ENCODE assay signal across 23 cellular contexts in the genomic region with DNA sequence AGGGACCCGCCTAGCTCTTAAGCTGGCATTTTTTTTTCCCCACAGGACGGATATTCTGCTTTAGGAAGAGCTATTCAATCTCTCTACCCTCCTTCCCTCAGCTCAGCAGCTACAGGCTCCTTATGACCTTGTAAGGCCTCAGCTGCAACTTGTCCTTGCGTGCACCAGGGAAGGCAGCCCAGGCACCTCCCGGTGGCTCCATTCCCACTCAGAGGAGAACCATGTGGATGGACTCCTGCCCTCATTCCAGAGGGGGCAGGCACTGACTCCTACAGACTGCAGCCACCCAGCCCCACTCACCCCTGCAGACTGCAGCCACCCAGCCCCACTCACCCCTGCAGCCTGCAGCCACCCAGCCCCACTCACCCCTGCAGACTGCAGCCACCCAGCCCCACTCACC.
A peak's percentile ranks its signal among the peaks of the same experiment; 100 is the strongest.
DNase-seq lines count a peak whose midpoint lies in the region; ATAC-seq, FAIRE-seq and TF ChIP-seq lines count a peak whose summit lies in the region.
"Had no signal": no experiment of that assay in that cellular context is flagged by ENCODE, and none has a peak within 500 bp of the region (broad histone marks: within the 10 kb centered on the region; RNA-seq: fewer than 3 reads in every experiment).

No MANE protein-coding gene starts in this region.

- no peak overlapping the region for H3K4me3 ChIP-seq in A549
- no peak overlapping the region for H3K4me3 ChIP-seq in RWPE2 (ENCODE audit: severe bottlenecking)
- no peak overlapping the region for H3K4me3 ChIP-seq in heart right ventricle
- H3K4me3 ChIP-seq in ovary: no peak overlapping the region
- H3K4me3 ChIP-seq: lower lobe of right lung, psoas muscle had no signal

- H3K4me1 ChIP-seq in A549 (no peaks in the 10 kb centered on the region), RWPE2 (ENCODE audit: insufficient read depth, poor library complexity, severe bottlenecking) (no peaks in the 10 kb centered on the region), heart right ventricle (peaks cover 0 to 9% (median 5%) of the 10 kb centered on the region in 9 donors), ovary (ENCODE audit: insufficient read depth) (peaks cover 8% of the 10 kb centered on the region)
- H3K4me1 ChIP-seq: lower lobe of right lung, psoas muscle had no signal

- H3K4me2 ChIP-seq in A549: no peak overlapping the region

- TF ChIP-seq EP300 in A549 (IDR thresholded peaks at IDR 0.05) (no peak), ovary (IDR thresholded peaks at IDR 0.05) (no peak)

- no peak for TF ChIP-seq RAD21 in A549 (conservative IDR thresholded peaks at IDR 0.05 in 1 of 2, IDR thresholded peaks at IDR 0.05 in 1 of 2)

- no peaks in the 10 kb centered on the region for H3K9me3 ChIP-seq in A549
- no peaks in the 10 kb centered on the region for H3K9me3 ChIP-seq in RWPE2 (ENCODE audit: severe bottlenecking)
- H3K9me3 ChIP-seq in heart right ventricle: no peaks in the 10 kb centered on the region
- H3K9me3 ChIP-seq in ovary: no peaks in the 10 kb centered on the region
- H3K9me3 ChIP-seq: lower lobe of right lung, psoas muscle had no signal

- H3K27me3 ChIP-seq in RWPE2 (ENCODE audit: insufficient read depth, poor library complexity, severe bottlenecking) (peaks cover under 1% of the 10 kb centered on the region), heart right ventricle (no peaks in the 10 kb centered on the region), ovary (no peaks in the 10 kb centered on the region)

- intact Hi-C loops in heart right ventricle (cut with DNase I): loop anchor here in 1 of 10 donors (1.0 kb wide), 1 partner anchor 30 kb away; no protein-coding TSS in a partner anchor
- intact Hi-C loops in ovary (cut with DNase I): loop anchor here in 1 of 4 donors (5.0 kb wide), 1 partner anchor 51 kb away; no protein-coding TSS in a partner anchor

- TF ChIP-seq POLR2A in A549 (IDR thresholded peaks at IDR 0.05; ENCODE audit: low read length) (no peak), ovary (IDR thresholded peaks at IDR 0.05) (no peak)

- TF ChIP-seq CTCF in A549 (IDR thresholded peaks at IDR 0.05) (no peak), RWPE2 (IDR thresholded peaks at IDR 0.05; ENCODE audit: poor library complexity, severe bottlenecking) (no peak), heart right ventricle (IDR thresholded peaks at IDR 0.05) (no peak), ovary (IDR thresholded peaks at IDR 0.05) (no peak)

- FAIRE-seq in A549 (lab: Jason Lieb, UNC): no peak
- FAIRE-seq: A204.1, frontal cortex, urothelium cell line had no signal

- ATAC-seq in A549 (peak; percentile 23 to 61; a peak in 3 of 6 replicates), RWPE2 (ENCODE audit: low read depth) (peak; percentile 27; the same call in 1 of the 3 replicates), heart right ventricle (peak; percentile 91 to 98 (median 96))
- ATAC-seq: HCT116; stimulated activated naive CD8-positive, alpha-beta T cell treated with anti-CD3 and anti-CD28 coated beads, Interleukin-15, Interleukin-2, amounts not matched to agents 100 U/mL and 50 U/mL, for 24 hours had no signal

- 49% methylated on average over 4 of the region's 4 CpGs for WGBS in A549 (ENCODE audit: missing lambda C conversion rate)
- WGBS in heart right ventricle, 2 donors: 36 to 41% methylated on average over 4 of the region's 4 CpGs
- WGBS in ovary, 3 donors: 8 to 17% (median 12%) methylated on average over 4 of the region's 4 CpGs

- POLR2A ChIA-PET in A549 (lab: Yijun Ruan, JAX): no interaction called here

- CTCF ChIA-PET in A549 (lab: Yijun Ruan, JAX): interaction anchor here (0.8 to 1.1 kb wide), 2 partner anchors 21 to 68 kb away, joined by 3 read pairs; no protein-coding TSS in a partner anchor

- H3K27ac ChIP-seq in A549 (no peak overlapping the region), RWPE2 (ENCODE audit: poor library complexity, severe bottlenecking) (no peak overlapping the region), heart right ventricle (peak overlapping the region in 8 of 10 donors; percentile 35 to 72 (median 54)), ovary (no peak overlapping the region)
- H3K27ac ChIP-seq: lower lobe of right lung, psoas muscle had no signal

- no peak for DNase-seq in A549 (ENCODE audit: low read depth in 1 of 2, low spot score in 1 of 2)
- no peak for DNase-seq in RWPE2 (ENCODE audit: low spot score)
- peak; percentile 59 to 72 for DNase-seq in heart right ventricle
- DNase-seq in ovary: peak in 4 of 5 donors; percentile 47 to 79 (median 54)
- no peak for DNase-seq in MV-4-11 (lab: John Stamatoyannopoulos, UW)
- DNase-seq in activated CD8-positive, alpha-beta memory T cell treated with anti-CD3 and anti-CD28 coated beads, Interleukin-2, amount 50 U/mL, for 48 hours: no peak
- no peak for DNase-seq in SKM-1 treated with dmso at 0.1 percent for 144 hours (lab: John Stamatoyannopoulos, UW; ENCODE audit: unreplicated experiment)
- DNase-seq in SHP77 treated with DMSO at 0.1 percent for 48 hours (lab: John Stamatoyannopoulos, UW): no peak
- DNase-seq: activated B cell treated with CpG ODN at 0.5 μM for 24 hours; activated effector memory CD4-positive, alpha-beta T cell treated with Interleukin-2 at 50 U/mL for 16 hours; CD4-positive, CD25-positive, alpha-beta regulatory T cell; lower lobe of right lung; NCI-H1694; NCI-H345; NK-92 treated with Interleukin-12 subunit alpha and Interleukin-12 subunit beta, amount 100 ng/mL, for 24 hours; psoas muscle; SHP77; stimulated activated naive CD8-positive, alpha-beta T cell treated with anti-CD3 and anti-CD28 coated beads, Interleukin-15, Interleukin-2, amounts not matched to agents 100 U/mL and 50 U/mL, for 24 hours; T-helper 2 cell had no signal

- H3K36me3 ChIP-seq in RWPE2 (ENCODE audit: low read depth): no peaks in the 10 kb centered on the region
- H3K36me3 ChIP-seq in heart right ventricle: no peaks in the 10 kb centered on the region
- H3K36me3 ChIP-seq in ovary: no peaks in the 10 kb centered on the region
- H3K36me3 ChIP-seq: lower lobe of right lung had no signal

TF ChIP-seq in A549, 52 proteins besides CTCF, POLR2A, EP300 and RAD21:
- TF ChIP-seq NFE2L2 (conservative IDR thresholded peaks at IDR 0.05; ENCODE audit: low read length) (no peak), HDAC2 (IDR thresholded peaks at IDR 0.05) (no peak), PHF8 (IDR thresholded peaks at IDR 0.05; ENCODE audit: borderline replicate concordance, low read depth) (no peak), SREBF2 (IDR thresholded peaks at IDR 0.05) (no peak)
- TF ChIP-seq, protein P1, sequence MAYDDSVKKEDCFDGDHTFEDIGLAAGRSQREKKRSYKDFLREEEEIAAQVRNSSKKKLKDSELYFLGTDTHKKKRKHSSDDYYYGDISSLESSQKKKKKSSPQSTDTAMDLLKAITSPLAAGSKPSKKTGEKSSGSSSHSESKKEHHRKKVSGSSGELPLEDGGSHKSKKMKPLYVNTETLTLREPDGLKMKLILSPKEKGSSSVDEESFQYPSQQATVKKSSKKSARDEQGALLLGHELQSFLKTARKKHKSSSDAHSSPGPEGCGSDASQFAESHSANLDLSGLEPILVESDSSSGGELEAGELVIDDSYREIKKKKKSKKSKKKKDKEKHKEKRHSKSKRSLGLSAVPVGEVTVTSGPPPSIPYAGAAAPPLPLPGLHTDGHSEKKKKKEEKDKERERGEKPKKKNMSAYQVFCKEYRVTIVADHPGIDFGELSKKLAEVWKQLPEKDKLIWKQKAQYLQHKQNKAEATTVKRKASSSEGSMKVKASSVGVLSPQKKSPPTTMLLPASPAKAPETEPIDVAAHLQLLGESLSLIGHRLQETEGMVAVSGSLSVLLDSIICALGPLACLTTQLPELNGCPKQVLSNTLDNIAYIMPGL (CRISPR knock-in tag; IDR thresholded peaks at IDR 0.05; ENCODE audit: borderline replicate concordance): no peak
- TF ChIP-seq, protein P2, sequence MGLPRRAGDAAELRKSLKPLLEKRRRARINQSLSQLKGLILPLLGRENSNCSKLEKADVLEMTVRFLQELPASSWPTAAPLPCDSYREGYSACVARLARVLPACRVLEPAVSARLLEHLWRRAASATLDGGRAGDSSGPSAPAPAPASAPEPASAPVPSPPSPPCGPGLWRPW (IDR thresholded peaks at IDR 0.05): no peak

Comparison
In these comparisons a context has a peak if more than half of its experiments do, and no peak if none do; other contexts are left out.
1. ATAC-seq: peak in every context shown above with its lines; median percentile 96 in heart right ventricle; 42 in A549; 27 in RWPE2.
2. DNase-seq: peak in heart right ventricle (2 of 2) and ovary (4 of 5); none in A549 (0 of 2), RWPE2 (single experiment), MV-4-11 (single experiment), activated CD8-positive, alpha-beta memory T cell treated with anti-CD3 and anti-CD28 coated beads, Interleukin-2, amount 50 U/mL, for 48 hours (single experiment), SKM-1 treated with dmso at 0.1 percent for 144 hours (single experiment) and SHP77 treated with DMSO at 0.1 percent for 48 hours (single experiment).
3. H3K27ac ChIP-seq: peak in heart right ventricle (8 of 10); none in A549 (0 of 2), RWPE2 (single experiment) and ovary (0 of 2).